In the genomic region with DNA sequence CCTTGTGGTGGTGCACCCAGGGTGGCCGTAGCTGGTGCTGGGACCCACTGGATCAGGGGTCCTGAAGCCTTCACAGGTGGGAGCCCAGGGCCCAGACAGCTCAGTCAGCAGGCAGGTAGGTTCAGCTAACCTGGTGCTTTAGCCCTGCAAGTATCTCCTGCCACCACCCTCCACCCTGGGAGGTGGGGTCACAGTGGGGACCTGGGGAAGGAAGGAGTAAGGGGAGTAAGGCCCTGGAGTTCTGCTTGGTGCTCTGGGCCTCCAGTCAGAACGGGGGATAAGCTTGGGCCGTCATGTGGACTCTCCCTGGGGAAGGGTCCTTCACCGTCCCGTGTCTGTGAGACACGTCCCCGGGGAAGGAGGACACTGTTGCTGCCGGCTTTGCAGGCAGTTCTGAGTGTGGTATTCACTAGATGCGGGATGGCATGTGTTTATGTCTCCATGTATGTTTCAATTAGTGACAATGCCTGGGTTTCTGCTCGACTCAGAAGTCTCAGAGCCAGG, we compare ENCODE assay signal across 26 cellular contexts.
"Had no signal": no experiment of that assay in that cellular context is flagged by ENCODE, and none has a peak within 500 bp of the region (broad histone marks: within the 10 kb centered on the region; RNA-seq: fewer than 3 reads in every experiment).

No MANE protein-coding gene starts in this region.

- ATAC-seq: activated CD8-positive, alpha-beta memory T cell treated with anti-CD3 and anti-CD28 coated beads, Interleukin-2, amount 10 ng/mL, durations not matched to agents 7 days and 5 days; activated T-cell treated with anti-CD3 and anti-CD28 coated beads, Interleukin-2, amount 50 U/mL, for 4 hours had no signal

- H3K36me3 ChIP-seq: MG63 had no signal

- DNase-seq: activated B cell treated with CpG ODN at 0.5 μM for 24 hours; activated CD4-positive, alpha-beta T cell treated with anti-CD3 and anti-CD28 coated beads for 1 hour; activated CD4-positive, alpha-beta T cell treated with anti-CD3 and anti-CD28 coated beads, Interleukin-2, amount 10 ng/mL, durations not matched to agents 24 days and 14 days; activated CD4-positive, alpha-beta T cell treated with anti-CD3 and anti-CD28 coated beads, Interleukin-2, amount 50 U/mL, for 48 hours; activated CD8-positive, alpha-beta memory T cell treated with anti-CD3 and anti-CD28 coated beads, Interleukin-2, amount 10 ng/mL, durations not matched to agents 7 days and 5 days; activated gamma-delta T cell treated with Interleukin-2 at 50 U/mL for 16 hours; activated naive CD4-positive, alpha-beta T cell treated with anti-CD3 and anti-CD28 coated beads, Interleukin-2, amount 10 ng/mL, durations not matched to agents 7 days and 5 days; activated naive CD8-positive, alpha-beta T cell treated with anti-CD3 and anti-CD28 coated beads for 36 hours; activated T-cell treated with anti-CD3 and anti-CD28 coated beads, Interleukin-2, amount 50 U/mL, for 4 hours; caudate nucleus; MG63; MV-4-11; NCI-H1092 treated with DMSO at 0.1 percent for 48 hours; NCI-H1417 treated with DMSO at 0.1 percent for 48 hours; NCI-H1694 treated with DMSO at 0.1 percent for 48 hours; NCI-H2081; NCI-H510A treated with DMSO at 0.1 percent for 48 hours; NCI-H69; NK-92 treated with Interleukin-12 subunit alpha and Interleukin-12 subunit beta, amount 100 ng/mL, for 24 hours; OCI-M1; Peyer's patch; SHP77 treated with DMSO at 0.1 percent for 48 hours; T1000 had no signal

- FAIRE-seq: TTC549 had no signal

- H3K9me3 ChIP-seq: MG63, Peyer's patch had no signal

- H3K27me3 Mint-ChIP-seq: activated B cell treated with CpG ODN at 0.5 μM for 24 hours; activated CD4-positive, alpha-beta T cell treated with anti-CD3 and anti-CD28 coated beads, Interleukin-2, amount 10 ng/mL, durations not matched to agents 24 days and 14 days; activated CD8-positive, alpha-beta memory T cell treated with anti-CD3 and anti-CD28 coated beads, Interleukin-2, amount 10 ng/mL, durations not matched to agents 7 days and 5 days; activated naive CD4-positive, alpha-beta T cell treated with anti-CD3 and anti-CD28 coated beads, Interleukin-2, amount 10 ng/mL, durations not matched to agents 7 days and 5 days; activated naive CD8-positive, alpha-beta T cell treated with anti-CD3 and anti-CD28 coated beads for 36 hours had no signal

- H3K27ac Mint-ChIP-seq: activated B cell treated with CpG ODN at 0.5 μM for 24 hours; activated CD4-positive, alpha-beta T cell treated with anti-CD3 and anti-CD28 coated beads, Interleukin-2, amount 10 ng/mL, durations not matched to agents 24 days and 14 days; activated CD8-positive, alpha-beta memory T cell treated with anti-CD3 and anti-CD28 coated beads, Interleukin-2, amount 10 ng/mL, durations not matched to agents 7 days and 5 days; activated naive CD4-positive, alpha-beta T cell treated with anti-CD3 and anti-CD28 coated beads, Interleukin-2, amount 10 ng/mL, durations not matched to agents 7 days and 5 days; activated naive CD8-positive, alpha-beta T cell treated with anti-CD3 and anti-CD28 coated beads for 36 hours; activated T-helper 2 cell treated with anti-CD3 and anti-CD28 coated beads, Interferon-gamma antibody, Interleukin-2, Interleukin-4, amounts not matched to agents 10 μg/mL and 5 μg/mL and 100 μg/mL, durations not matched to agents 14 hours and 24 hours and 36 hours; T-helper 1 cell treated with Interleukin-12 subunit alpha and Interleukin-12 subunit beta and Interleukin-4 antibody, amounts not matched to agents 30 μg/mL and 1 μg/mL, for 36 hours had no signal

- H3K4me3 Mint-ChIP-seq: activated B cell treated with CpG ODN at 0.5 μM for 24 hours; activated CD4-positive, alpha-beta T cell treated with anti-CD3 and anti-CD28 coated beads, Interleukin-2, amount 10 ng/mL, durations not matched to agents 24 days and 14 days; activated CD8-positive, alpha-beta memory T cell treated with anti-CD3 and anti-CD28 coated beads, Interleukin-2, amount 10 ng/mL, durations not matched to agents 7 days and 5 days; activated naive CD4-positive, alpha-beta T cell treated with anti-CD3 and anti-CD28 coated beads, Interleukin-2, amount 10 ng/mL, durations not matched to agents 7 days and 5 days; activated naive CD8-positive, alpha-beta T cell treated with anti-CD3 and anti-CD28 coated beads for 36 hours; activated T-cell treated with anti-CD3 and anti-CD28 coated beads, Interleukin-2, amount 50 U/mL, for 4 hours; T-helper 1 cell treated with Interleukin-12 subunit alpha and Interleukin-12 subunit beta and Interleukin-4 antibody, amounts not matched to agents 30 μg/mL and 1 μg/mL, for 36 hours had no signal

- H3K27me3 ChIP-seq: MG63, Peyer's patch had no signal

- H3K9me3 Mint-ChIP-seq: activated B cell treated with CpG ODN at 0.5 μM for 24 hours; activated CD4-positive, alpha-beta T cell treated with anti-CD3 and anti-CD28 coated beads, Interleukin-2, amount 10 ng/mL, durations not matched to agents 24 days and 14 days; activated naive CD4-positive, alpha-beta T cell treated with anti-CD3 and anti-CD28 coated beads, Interleukin-2, amount 10 ng/mL, durations not matched to agents 7 days and 5 days; activated naive CD8-positive, alpha-beta T cell treated with anti-CD3 and anti-CD28 coated beads for 36 hours; activated T-cell treated with anti-CD3 and anti-CD28 coated beads, Interleukin-2, amount 50 U/mL, for 4 hours; activated T-helper 2 cell treated with anti-CD3 and anti-CD28 coated beads, Interferon-gamma antibody, Interleukin-2, Interleukin-4, amounts not matched to agents 10 μg/mL and 5 μg/mL and 100 μg/mL, durations not matched to agents 14 hours and 24 hours and 36 hours; T-helper 1 cell treated with Interleukin-12 subunit alpha and Interleukin-12 subunit beta and Interleukin-4 antibody, amounts not matched to agents 30 μg/mL and 1 μg/mL, for 36 hours had no signal

- H3K27ac ChIP-seq: Peyer's patch had no signal

- H3K4me3 ChIP-seq: MG63, Peyer's patch had no signal
